1 cellular context compared by ENCODE assay signal in genomic region chr12:91677556-91677955, GRCh38.
TF ChIP-seq lines count a peak whose summit lies in the region.

No MANE protein-coding gene starts in this region.

TF ChIP-seq in K562, 482 proteins besides CTCF, POLR2A, EP300 and RAD21 (continued from another document):
- TF ChIP-seq MYBL2 (IDR thresholded peaks at IDR 0.05; ENCODE audit: low read depth) (no peak), MYBL2 (CRISPR knock-in tag; IDR thresholded peaks at IDR 0.05; ENCODE audit: borderline replicate concordance) (no peak), ZKSCAN1 (IDR thresholded peaks at IDR 0.05; ENCODE audit: low read depth, low read length) (no peak), HBP1 (CRISPR knock-in tag; IDR thresholded peaks at IDR 0.05) (no peak), ZNF318 (IDR thresholded peaks at IDR 0.05; ENCODE audit: borderline replicate concordance in 1 of 2, low read depth in 1 of 2) (no peak), ETV6 (IDR thresholded peaks at IDR 0.05; ENCODE audit: borderline replicate concordance in 1 of 2, low read depth in 2 of 2, low read length in 1 of 2) (no peak), ETV6 (CRISPR knock-in tag; IDR thresholded peaks at IDR 0.05; ENCODE audit: borderline replicate concordance) (no peak)
